In genomic region chr1:153545067-153546055, GRCh38 we compare ENCODE assay signal across 8 cellular contexts. TPM values are rescaled to one million over a fixed set of nuclear protein-coding genes. Genes with fewer than 3 reads are reported as not detected.
DNase-seq lines count a peak whose midpoint lies in the region; ATAC-seq, FAIRE-seq and TF ChIP-seq lines count a peak whose summit lies in the region.

Gene S100A4 (minus strand): TSS chr1:153545806. CDS start chr1:153544794, 1,012 bp downstream.

- TF ChIP-seq EP300 in HepG2 (IDR thresholded peaks at IDR 0.05; ENCODE audit: low read depth in 2 of 2, low read length in 2 of 2) (peak in 1 of 2 experiments; percentile 87; a peak in 2 of 4 replicates), HepG2 (CRISPR knock-in tag; IDR thresholded peaks at IDR 0.05; ENCODE audit: borderline replicate concordance) (no peak)

- H3K9ac ChIP-seq in colonic mucosa (ENCODE audit: low read depth in 2 of 2, low read length in 2 of 2) (peak within 1 kb of the TSS; percentile 68 to 77), HepG2 (ENCODE audit: insufficient read depth, low read depth, low read length) (peak within 1 kb of the TSS; percentile 46)

- H3K36me3 ChIP-seq in colonic mucosa: no peaks in the 10 kb centered on the region
- no peaks in the 10 kb centered on the region for H3K36me3 ChIP-seq in HepG2 (replicated peaks in 1 of 2; ENCODE audit: control insufficient read depth in 1 of 2, insufficient read depth in 2 of 2, low read length in 2 of 2)

- peak; percentile 51 to 82 for TF ChIP-seq POLR2A in HepG2 (IDR thresholded peaks at IDR 0.05; ENCODE audit: insufficient read depth in 1 of 2, low read depth in 2 of 2, low read length in 2 of 2)

- H3K9me3 ChIP-seq in colonic mucosa (no peaks in the 10 kb centered on the region), HepG2 (ENCODE audit: low read length) (no peaks in the 10 kb centered on the region)

- POLR2A ChIA-PET in HepG2 (lab: Yijun Ruan, JAX): interaction anchor here (0.9 to 2.9 kb wide), 13 partner anchors 10 to 89 kb away, joined by 3 to 27 read pairs (median 7); partner anchors contain the start of genes CHTOP, S100A13, S100A2 and S100A6

- in situ Hi-C loops in HepG2 (cut with HindIII; ENCODE audit: extremely low pct_ligation_motif_present, low pct_unique_long_range_greater_than_20kb): no loop called here

- H3K4me2 ChIP-seq in HepG2 (ENCODE audit: low read depth, low read length): peak within 1 kb of the TSS; percentile 69

- H3K27ac ChIP-seq in colonic mucosa (peak within 1 kb of the TSS; percentile 91), HepG2 (ENCODE audit: extremely low read length, insufficient read depth, low read length) (peak within 1 kb of the TSS; percentile 39)

- ATAC-seq in HG03066 (IDR thresholded peaks at IDR 0.05; ENCODE audit: low read depth, unreplicated experiment) (peak; percentile 55), HepG2 (peak; percentile 85)

- CTCF ChIA-PET in HepG2 (lab: Yijun Ruan, JAX; ENCODE audit: low intra/inter-chr PET ratio, low total read pairs): no interaction called here

- H2AFZ ChIP-seq in HepG2 (ENCODE audit: low read length): peak within 1 kb of the TSS; percentile 2

- H4K20me1 ChIP-seq in HepG2 (ENCODE audit: insufficient read depth, low read length): no peaks in the 10 kb centered on the region

- H3K79me2 ChIP-seq in HepG2 (ENCODE audit: insufficient read depth, low read length): no peaks in the 10 kb centered on the region

- H3K27me3 ChIP-seq in colonic mucosa: no peaks in the 10 kb centered on the region
- H3K27me3 ChIP-seq in HepG2 (ENCODE audit: control insufficient read depth in 1 of 2, insufficient read depth in 2 of 2, low read length in 2 of 2): peaks cover 1 to 11% of the 10 kb centered on the region in 2 experiments; a peak in 3 of 5 replicates

- DNase-seq in EH (ENCODE audit: low read depth) (peak; percentile 96), NCI-H524 treated with DMSO at 0.1 percent for 48 hours (lab: John Stamatoyannopoulos, UW) (peak; percentile 47), colonic mucosa (peak; percentile 99), HepG2 (ENCODE audit: low spot score) (peak; percentile 93), GM19238 (ENCODE audit: insufficient read length, low spot score) (no peak)
- peak; percentile 90 to 91 for DNase-seq in activated CD4-positive, alpha-beta T cell treated with anti-CD3 and anti-CD28 coated beads for 4 hours
- peak; percentile 86 to 91 for DNase-seq in stimulated activated CD4-positive, alpha-beta T cell treated with anti-CD3 and anti-CD28 coated beads, Interleukin-2, amount 100 ng/mL, for 48 hours

- TF ChIP-seq CTCF in colonic mucosa (IDR thresholded peaks at IDR 0.05): no peak
- no peak for TF ChIP-seq CTCF in HepG2 (CRISPR knock-in tag; IDR thresholded peaks at IDR 0.05)

- TF ChIP-seq RAD21 in HepG2 (CRISPR knock-in tag; IDR thresholded peaks at IDR 0.05): no peak

- peak; percentile 72 for FAIRE-seq in HepG2 (lab: Jason Lieb, UNC)

- no TSS peak for BruUV-seq in HepG2 (replicated peaks; lab: Mats Ljungman, UMichigan)

- H3K4me1 ChIP-seq in colonic mucosa (peaks cover 32% of the 10 kb centered on the region), HepG2 (ENCODE audit: insufficient read depth, low read length) (peaks cover 98% of the 10 kb centered on the region)

- H3K4me3 ChIP-seq in colonic mucosa (peak within 1 kb of the TSS; percentile 32), HepG2 (replicated peaks in 1 of 3; ENCODE audit: insufficient read depth in 1 of 3, low read depth in 2 of 3, low read length in 3 of 3) (peak within 1 kb of the TSS in 2 of 3 experiments; percentile 32 to 62; a peak in 4 of 6 replicates)

- intact Hi-C loops in colonic mucosa (cut with DNase I): no loop called here
- intact Hi-C loops in HepG2 (cut with micrococcal nuclease; ENCODE audit: unreplicated experiment): no loop called here

- WGBS in HepG2 (ENCODE audit: low lambda C conversion rate): 57% methylated on average over 13 of the region's 19 CpGs

TF ChIP-seq in HepG2, 621 proteins besides CTCF, POLR2A, EP300 and RAD21 (continues in another document):
- no peak for TF ChIP-seq SRSF4 (IDR thresholded peaks at IDR 0.05; ENCODE audit: low read depth, low read length, poor library complexity, severe bottlenecking)
- TF ChIP-seq GTF2F1 (IDR thresholded peaks at IDR 0.05; ENCODE audit: low read length): no peak
- TF ChIP-seq ZNF652 (CRISPR knock-in tag; IDR thresholded peaks at IDR 0.05; ENCODE audit: borderline replicate concordance, low read depth): peak; percentile 82
- no peak for TF ChIP-seq KAT2B (IDR thresholded peaks at IDR 0.05; ENCODE audit: borderline replicate concordance, low read depth, low read length)
- TF ChIP-seq HNRNPH1 (optimal IDR thresholded peaks at IDR 0.05; ENCODE audit: low read depth, low read length): no peak
- peak; percentile 67 for TF ChIP-seq PATZ1 (CRISPR knock-in tag; IDR thresholded peaks at IDR 0.05)
- TF ChIP-seq POGZ (CRISPR knock-in tag; IDR thresholded peaks at IDR 0.05): peak; percentile 28; the same call in 1 of the 2 replicates
- peak; percentile 39; the same call in 1 of the 2 replicates for TF ChIP-seq SPEN (CRISPR knock-in tag; IDR thresholded peaks at IDR 0.05; ENCODE audit: low read depth)
- no peak for TF ChIP-seq MEIS2 (CRISPR knock-in tag; IDR thresholded peaks at IDR 0.05)
- TF ChIP-seq NR2F6 (IDR thresholded peaks at IDR 0.05): no peak
- TF ChIP-seq NR2F6 (CRISPR knock-in tag; IDR thresholded peaks at IDR 0.05): 0 out of 2 replicates have a peak, but pooled peaks have one; percentile 32
- TF ChIP-seq ZNF563 (CRISPR knock-in tag; IDR thresholded peaks at IDR 0.05): no peak
- no peak for TF ChIP-seq RARA (CRISPR knock-in tag; IDR thresholded peaks at IDR 0.05)
- peak; percentile 35 for TF ChIP-seq PHF5A (CRISPR knock-in tag; IDR thresholded peaks at IDR 0.05; ENCODE audit: low read depth, unreplicated experiment)
- TF ChIP-seq ONECUT2 (CRISPR knock-in tag; IDR thresholded peaks at IDR 0.05): no peak
- TF ChIP-seq U2AF2 (IDR thresholded peaks at IDR 0.05; ENCODE audit: low read depth, low read length): no peak
- 0 out of 3 replicates have a peak, but pooled peaks have one; percentile 21 for TF ChIP-seq MXI1 (IDR thresholded peaks at IDR 0.05; ENCODE audit: borderline replicate concordance, low read depth, low read length)
- no peak for TF ChIP-seq ATF7 (IDR thresholded peaks at IDR 0.05)
- no peak for TF ChIP-seq ATF7 (CRISPR knock-in tag; IDR thresholded peaks at IDR 0.05)
- peak; percentile 60; the same call in 1 of the 2 replicates for TF ChIP-seq ZBTB34 (CRISPR knock-in tag; IDR thresholded peaks at IDR 0.05)

RNA-seq across cellular contexts. Expression of gene S100A4, which starts in this region (rescaled TPM):
- 10 to 100 TPM; 41.8 to 83.8 TPM for total RNA-seq in colonic mucosa
- 20.2 and 24.5 TPM in 2 replicates for total RNA-seq in HepG2 (2016; rRNA removed; fragmentation: Illumina TruSeq; extraction: Trizol)
- total RNA-seq in HepG2 (2016; cell fraction: cytosol; rRNA removed; fragmentation: Illumina TruSeq; extraction: Trizol; ENCODE audit: low read depth): 10.5 and 12.8 TPM in 2 replicates
- 20.9 and 28.0 TPM in 2 replicates for total RNA-seq in HepG2 (2016; cell fraction: insoluble cytoplasmic fraction; rRNA removed; fragmentation: Illumina TruSeq; extraction: Trizol)
- 10.0 and 12.0 TPM in 2 replicates for total RNA-seq in HepG2 (2016; cell fraction: membrane; rRNA removed; fragmentation: Illumina TruSeq; extraction: Trizol)
- total RNA-seq in HepG2 (2016; cell fraction: nucleus; rRNA removed; fragmentation: Illumina TruSeq; extraction: Trizol): 9.7 and 12.1 TPM in 2 replicates
- polyA plus RNA-seq in HepG2 (2011; rRNA removed): 9.6 and 12.9 TPM in 2 replicates
- polyA plus RNA-seq in HepG2 (2011; cell fraction: cytosol; rRNA removed): 9.3 and 18.7 TPM in 2 replicates
- polyA plus RNA-seq in HepG2 (2011; cell fraction: nucleus; rRNA removed): 3.3 and 3.4 TPM in 2 replicates
- 6.0 and 7.5 TPM in 2 replicates for polyA plus RNA-seq in HepG2 (2012)
- 9.9 and 13.6 TPM in 2 replicates for polyA plus RNA-seq in HepG2 (2016; cell fraction: cytosol; fragmentation: Illumina TruSeq; extraction: Trizol; ENCODE audit: low read depth)
- 25.0 and 26.5 TPM in 2 replicates for polyA plus RNA-seq in HepG2 (2016; cell fraction: insoluble cytoplasmic fraction; fragmentation: Illumina TruSeq; extraction: Trizol; ENCODE audit: low read depth)
- polyA plus RNA-seq in HepG2 (2016; cell fraction: membrane; fragmentation: Illumina TruSeq; extraction: Trizol; ENCODE audit: low read depth): 7.8 and 8.2 TPM in 2 replicates
- polyA plus RNA-seq in HepG2 (2016; cell fraction: nucleus; fragmentation: Illumina TruSeq; extraction: Trizol; ENCODE audit: insufficient read depth, low read depth): 13.5 and 17.9 TPM in 2 replicates
- 2.2 and 807 TPM in 2 replicates for polyA minus RNA-seq in HepG2 (2011; rRNA and poly(A)+ RNA removed; ENCODE audit: low replicate concordance)
- polyA minus RNA-seq in HepG2 (2011; cell fraction: cytosol; rRNA and poly(A)+ RNA removed): 4.3 and 4.7 TPM in 2 replicates
- polyA minus RNA-seq in HepG2 (2011; cell fraction: nucleus; rRNA and poly(A)+ RNA removed): 3.5 and 4.6 TPM in 2 replicates
